37 cellular contexts compared by ENCODE assay signal in the genomic region with DNA sequence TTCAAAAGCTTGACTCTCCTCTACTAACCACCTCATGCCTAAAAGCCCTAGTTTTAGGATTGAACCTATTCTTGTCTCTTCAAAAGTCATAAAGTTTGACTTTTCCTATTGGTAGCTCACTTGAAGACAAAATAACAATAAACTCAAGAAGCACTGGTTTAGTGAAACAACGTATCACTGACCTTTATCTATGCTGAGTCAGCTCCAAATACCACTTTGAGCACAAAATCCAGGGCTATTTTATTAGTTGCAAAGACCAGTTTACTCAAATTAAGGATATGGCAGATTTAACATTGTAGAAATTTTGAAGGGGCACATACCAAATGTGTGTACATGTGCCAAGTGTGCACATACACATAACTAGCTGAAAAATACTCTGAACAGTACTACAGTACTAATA. TPM values are rescaled to one million over a fixed set of nuclear protein-coding genes. Genes with fewer than 3 reads are reported as not detected.
"Had no signal": no experiment of that assay in that cellular context is flagged by ENCODE, and none has a peak within 500 bp of the region (broad histone marks: within the 10 kb centered on the region; RNA-seq: fewer than 3 reads in every experiment).

No MANE protein-coding gene starts in this region.

- H3K9me3 ChIP-seq: adrenal gland, gastrocnemius medialis had no signal

- H3K27me3 ChIP-seq: adrenal gland, breast epithelium, cardiac muscle cell, esophagus muscularis mucosa, foreskin keratinocyte, gastrocnemius medialis, heart left ventricle had no signal

- H3K4me3 Mint-ChIP-seq: activated CD4-positive, alpha-beta memory T cell treated with anti-CD3 and anti-CD28 coated beads for 36 hours; activated CD4-positive, alpha-beta T cell treated with anti-CD3 and anti-CD28 coated beads for 36 hours; activated CD4-positive, alpha-beta T cell treated with anti-CD3 and anti-CD28 coated beads, Interleukin-2, amount 10 ng/mL, durations not matched to agents 24 days and 14 days; activated CD8-positive, alpha-beta memory T cell treated with anti-CD3 and anti-CD28 coated beads, Interleukin-2, amount 10 ng/mL, durations not matched to agents 7 days and 5 days; activated CD8-positive, alpha-beta T cell treated with anti-CD3 and anti-CD28 coated beads, Interleukin-2, amount 10 ng/mL, durations not matched to agents 7 days and 5 days; activated naive CD4-positive, alpha-beta T cell treated with anti-CD3 and anti-CD28 coated beads for 36 hours; activated naive CD4-positive, alpha-beta T cell treated with anti-CD3 and anti-CD28 coated beads, Interleukin-2, amount 50 U/mL, for 24 hours; activated naive CD8-positive, alpha-beta T cell treated with anti-CD3 and anti-CD28 coated beads for 36 hours; activated naive CD8-positive, alpha-beta T cell treated with anti-CD3 and anti-CD28 coated beads, Interleukin-2, amount 50 U/mL, for 24 hours; activated T-helper 1 cell treated with anti-CD3 and anti-CD28 coated beads, Interleukin-12 subunit alpha, Interleukin-12 subunit beta, Interleukin-2, Interleukin-4 antibody, amounts not matched to agents 30 ng/mL and 10 ng/mL and 1 ng/mL, durations not matched to agents 14 hours and 24 hours and 36 hours; brain; dendritic cell treated with granulocyte-macrophage colony-stimulating factor and Interleukin-4, amounts not matched to agents 40 ng/mL and 50 ng/mL, for 4 days; effector memory CD8-positive, alpha-beta T cell had no signal

- H3K36me3 Mint-ChIP-seq: activated CD4-positive, alpha-beta memory T cell treated with anti-CD3 and anti-CD28 coated beads for 36 hours; activated CD8-positive, alpha-beta memory T cell treated with anti-CD3 and anti-CD28 coated beads, Interleukin-2, amount 10 ng/mL, durations not matched to agents 7 days and 5 days; activated naive CD4-positive, alpha-beta T cell treated with anti-CD3 and anti-CD28 coated beads, Interleukin-2, amount 50 U/mL, for 24 hours; activated naive CD8-positive, alpha-beta T cell treated with anti-CD3 and anti-CD28 coated beads for 36 hours; brain had no signal

- H3K4me1 ChIP-seq: adrenal gland, breast epithelium, esophagus muscularis mucosa, foreskin keratinocyte, gastrocnemius medialis, heart left ventricle had no signal

- DNase-seq: activated CD4-positive, alpha-beta memory T cell treated with anti-CD3 and anti-CD28 coated beads for 36 hours; activated CD4-positive, alpha-beta T cell treated with anti-CD3 and anti-CD28 coated beads for 36 hours; activated CD4-positive, alpha-beta T cell treated with anti-CD3 and anti-CD28 coated beads, Interleukin-2, amount 10 ng/mL, durations not matched to agents 24 days and 14 days; activated CD4-positive, CD25-positive, alpha-beta regulatory T cell; activated CD4-positive, CD25-positive, alpha-beta regulatory T cell treated with anti-CD3 and anti-CD28 coated beads, Interleukin-2, amount 50 U/mL, for 72 hours; activated CD8-positive, alpha-beta memory T cell treated with anti-CD3 and anti-CD28 coated beads, Interleukin-2, amount 10 ng/mL, durations not matched to agents 7 days and 5 days; activated CD8-positive, alpha-beta memory T cell treated with anti-CD3 and anti-CD28 coated beads, Interleukin-2, amount 50 U/mL, for 4 hours; activated CD8-positive, alpha-beta T cell treated with anti-CD3 and anti-CD28 coated beads, Interleukin-2, amount 10 ng/mL, durations not matched to agents 7 days and 5 days; activated effector memory CD4-positive, alpha-beta T cell treated with anti-CD3 and anti-CD28 coated beads, Interleukin-2, amount 50 U/mL, for 16 hours; activated naive CD4-positive, alpha-beta T cell treated with anti-CD3 and anti-CD28 coated beads for 36 hours; activated naive CD8-positive, alpha-beta T cell treated with anti-CD3 and anti-CD28 coated beads for 36 hours; activated naive CD8-positive, alpha-beta T cell treated with anti-CD3 and anti-CD28 coated beads, Interleukin-2, amount 50 U/mL, for 24 hours; activated T-cell treated with anti-CD3 and anti-CD28 coated beads, Interleukin-2, amount 50 U/mL, for 1 hour; activated T-cell treated with anti-CD3 and anti-CD28 coated beads, Interleukin-2, amount 50 U/mL, for 48 hours; adrenal gland; amygdala; aorta; central memory CD4-positive, alpha-beta T cell; cerebellar nuclear complex; effector CD4-positive, alpha-beta T cell; effector memory CD8-positive, alpha-beta T cell; erythroblast; foreskin keratinocyte; gastrocnemius medialis; glutamatergic neuron; heart left ventricle; T-helper 2 cell had no signal

- H3K36me3 ChIP-seq: adrenal gland, breast epithelium, cardiac muscle cell, esophagus muscularis mucosa, gastrocnemius medialis, heart left ventricle had no signal

- H3K4me3 ChIP-seq: adrenal gland, breast epithelium, cardiac muscle cell, coronary artery, esophagus muscularis mucosa, gastrocnemius medialis, heart left ventricle had no signal

- H3K27ac Mint-ChIP-seq: activated CD4-positive, alpha-beta memory T cell treated with anti-CD3 and anti-CD28 coated beads for 36 hours; activated CD4-positive, alpha-beta T cell treated with anti-CD3 and anti-CD28 coated beads for 36 hours; activated CD4-positive, alpha-beta T cell treated with anti-CD3 and anti-CD28 coated beads, Interleukin-2, amount 10 ng/mL, durations not matched to agents 24 days and 14 days; activated CD8-positive, alpha-beta memory T cell treated with anti-CD3 and anti-CD28 coated beads, Interleukin-2, amount 10 ng/mL, durations not matched to agents 7 days and 5 days; activated CD8-positive, alpha-beta T cell treated with anti-CD3 and anti-CD28 coated beads, Interleukin-2, amount 10 ng/mL, durations not matched to agents 7 days and 5 days; activated naive CD4-positive, alpha-beta T cell treated with anti-CD3 and anti-CD28 coated beads for 36 hours; activated naive CD4-positive, alpha-beta T cell treated with anti-CD3 and anti-CD28 coated beads, Interleukin-2, amount 50 U/mL, for 24 hours; activated naive CD8-positive, alpha-beta T cell treated with anti-CD3 and anti-CD28 coated beads for 36 hours; activated naive CD8-positive, alpha-beta T cell treated with anti-CD3 and anti-CD28 coated beads, Interleukin-2, amount 50 U/mL, for 24 hours; activated T-helper 1 cell treated with anti-CD3 and anti-CD28 coated beads, Interleukin-12 subunit alpha, Interleukin-12 subunit beta, Interleukin-2, Interleukin-4 antibody, amounts not matched to agents 30 ng/mL and 10 ng/mL and 1 ng/mL, durations not matched to agents 14 hours and 24 hours and 36 hours; activated T-helper 2 cell treated with anti-CD3 and anti-CD28 coated beads, Interferon-gamma antibody, Interleukin-2, Interleukin-4, amounts not matched to agents 10 μg/mL and 5 μg/mL and 100 μg/mL, durations not matched to agents 14 hours and 24 hours and 36 hours; brain; dendritic cell treated with granulocyte-macrophage colony-stimulating factor and Interleukin-4, amounts not matched to agents 40 ng/mL and 50 ng/mL, for 4 days; effector memory CD8-positive, alpha-beta T cell had no signal

- ATAC-seq: activated CD4-positive, alpha-beta T cell treated with anti-CD3 and anti-CD28 coated beads for 36 hours; activated CD8-positive, alpha-beta memory T cell treated with anti-CD3 and anti-CD28 coated beads, Interleukin-2, amount 10 ng/mL, durations not matched to agents 7 days and 5 days; activated CD8-positive, alpha-beta T cell treated with anti-CD3 and anti-CD28 coated beads, Interleukin-2, amount 10 ng/mL, durations not matched to agents 7 days and 5 days; activated naive CD8-positive, alpha-beta T cell treated with anti-CD3 and anti-CD28 coated beads, Interleukin-2, amount 50 U/mL, for 24 hours; effector memory CD8-positive, alpha-beta T cell; foreskin keratinocyte; gastrocnemius medialis; heart left ventricle had no signal

- H3K27me3 Mint-ChIP-seq: activated CD4-positive, alpha-beta memory T cell treated with anti-CD3 and anti-CD28 coated beads for 36 hours; activated CD4-positive, alpha-beta T cell treated with anti-CD3 and anti-CD28 coated beads for 36 hours; activated CD4-positive, alpha-beta T cell treated with anti-CD3 and anti-CD28 coated beads, Interleukin-2, amount 10 ng/mL, durations not matched to agents 24 days and 14 days; activated CD8-positive, alpha-beta memory T cell treated with anti-CD3 and anti-CD28 coated beads, Interleukin-2, amount 10 ng/mL, durations not matched to agents 7 days and 5 days; activated naive CD4-positive, alpha-beta T cell treated with anti-CD3 and anti-CD28 coated beads, Interleukin-2, amount 50 U/mL, for 24 hours; activated naive CD8-positive, alpha-beta T cell treated with anti-CD3 and anti-CD28 coated beads for 36 hours; activated naive CD8-positive, alpha-beta T cell treated with anti-CD3 and anti-CD28 coated beads, Interleukin-2, amount 50 U/mL, for 24 hours; dendritic cell treated with granulocyte-macrophage colony-stimulating factor and Interleukin-4, amounts not matched to agents 40 ng/mL and 50 ng/mL, for 4 days; effector memory CD8-positive, alpha-beta T cell had no signal

- H3K4me1 Mint-ChIP-seq: activated CD4-positive, alpha-beta T cell treated with anti-CD3 and anti-CD28 coated beads for 36 hours; activated CD4-positive, alpha-beta T cell treated with anti-CD3 and anti-CD28 coated beads, Interleukin-2, amount 10 ng/mL, durations not matched to agents 24 days and 14 days; activated CD8-positive, alpha-beta memory T cell treated with anti-CD3 and anti-CD28 coated beads, Interleukin-2, amount 10 ng/mL, durations not matched to agents 7 days and 5 days; activated naive CD4-positive, alpha-beta T cell treated with anti-CD3 and anti-CD28 coated beads, Interleukin-2, amount 50 U/mL, for 24 hours; activated naive CD8-positive, alpha-beta T cell treated with anti-CD3 and anti-CD28 coated beads for 36 hours; activated naive CD8-positive, alpha-beta T cell treated with anti-CD3 and anti-CD28 coated beads, Interleukin-2, amount 50 U/mL, for 24 hours; brain had no signal

- H3K27ac ChIP-seq: adrenal gland, breast epithelium, cardiac muscle cell, coronary artery, esophagus muscularis mucosa, foreskin keratinocyte, gastrocnemius medialis, heart left ventricle had no signal

RNA-seq across cellular contexts. Expression of gene PIK3C2G, which starts 45.0 kb away (rescaled TPM):
- total RNA-seq: activated CD4-positive, alpha-beta memory T cell treated with anti-CD3 and anti-CD28 coated beads for 36 hours; activated CD4-positive, alpha-beta T cell treated with anti-CD3 and anti-CD28 coated beads for 36 hours; activated CD4-positive, alpha-beta T cell treated with anti-CD3 and anti-CD28 coated beads, Interleukin-2, amount 10 ng/mL, durations not matched to agents 24 days and 14 days; activated CD8-positive, alpha-beta memory T cell treated with anti-CD3 and anti-CD28 coated beads for 36 hours; activated CD8-positive, alpha-beta memory T cell treated with anti-CD3 and anti-CD28 coated beads, Interleukin-2, amount 10 ng/mL, durations not matched to agents 7 days and 5 days; activated CD8-positive, alpha-beta T cell treated with anti-CD3 and anti-CD28 coated beads, Interleukin-2, amount 10 ng/mL, durations not matched to agents 7 days and 5 days; activated naive CD4-positive, alpha-beta T cell treated with anti-CD3 and anti-CD28 coated beads for 36 hours; activated naive CD8-positive, alpha-beta T cell treated with anti-CD3 and anti-CD28 coated beads for 36 hours; activated T-helper 1 cell treated with anti-CD3 and anti-CD28 coated beads, Interleukin-12 subunit alpha, Interleukin-12 subunit beta, Interleukin-2, Interleukin-4 antibody, amounts not matched to agents 30 ng/mL and 10 ng/mL and 1 ng/mL, durations not matched to agents 14 hours and 24 hours and 36 hours; activated T-helper 2 cell treated with anti-CD3 and anti-CD28 coated beads, Interferon-gamma antibody, Interleukin-2, Interleukin-4, amounts not matched to agents 10 μg/mL and 5 μg/mL and 100 μg/mL, durations not matched to agents 14 hours and 24 hours and 36 hours; cardiac muscle cell; heart left ventricle had no signal
- polyA plus RNA-seq: cardiac muscle cell, heart left ventricle had no signal
